Comparison of ENCODE assay signal across 32 cellular contexts in the genomic region with DNA sequence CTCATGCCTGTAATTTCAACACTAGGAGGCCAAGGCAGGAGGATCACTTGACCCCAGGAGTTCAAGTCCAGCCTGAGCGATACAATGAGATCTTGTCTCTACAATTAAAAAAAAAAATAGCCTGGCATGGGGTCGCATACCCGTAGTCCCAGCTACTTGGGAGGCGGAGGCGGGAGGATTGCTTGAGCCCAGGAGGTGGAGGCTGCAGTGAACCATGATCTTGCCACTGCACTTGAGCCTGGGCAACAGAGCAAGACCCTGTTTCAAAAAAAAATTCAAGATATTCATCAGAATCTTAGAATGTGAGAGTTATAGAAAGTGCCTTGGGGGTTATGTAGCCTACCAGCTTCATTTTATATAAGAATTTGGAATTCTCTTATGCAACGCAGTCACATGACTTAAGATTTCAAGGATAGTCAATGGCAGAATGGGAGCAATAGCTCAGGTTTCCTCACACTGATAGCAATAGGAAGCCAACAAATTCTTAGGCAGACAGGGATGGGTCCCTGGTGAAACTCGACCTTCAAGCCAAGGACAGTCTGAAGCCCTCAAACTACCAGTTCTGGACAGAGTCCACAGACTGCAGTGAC.
"Had no signal": no experiment of that assay in that cellular context is flagged by ENCODE, and none has a peak within 500 bp of the region (broad histone marks: within the 10 kb centered on the region; RNA-seq: fewer than 3 reads in every experiment).

No MANE protein-coding gene starts in this region.

- H3K27me3 ChIP-seq: ascending aorta had no signal

- ATAC-seq: activated CD4-positive, alpha-beta T cell treated with anti-CD3 and anti-CD28 coated beads for 36 hours; activated CD4-positive, CD25-positive, alpha-beta regulatory T cell treated with anti-CD3 and anti-CD28 coated beads, Interleukin-2, amount 50 U/mL, for 24 hours; activated CD8-positive, alpha-beta T cell treated with anti-CD3 and anti-CD28 coated beads for 36 hours; activated naive CD4-positive, alpha-beta T cell treated with anti-CD3 and anti-CD28 coated beads, Interleukin-2, amount 50 U/mL, for 72 hours; activated T-cell treated with anti-CD3 and anti-CD28 coated beads, Interleukin-2, amount 50 U/mL, for 4 hours; activated T-cell treated with anti-CD3 and anti-CD28 coated beads, Interleukin-2, amount 50 U/mL, for 72 hours; activated T-helper 17 cell treated with anti-CD3 and anti-CD28 coated beads, Interleukin-2, amount 50 U/mL, for 72 hours had no signal

- H3K27ac ChIP-seq: ascending aorta, VCaP had no signal

- H3K36me3 ChIP-seq: ascending aorta had no signal

- H3K9me3 ChIP-seq: ascending aorta had no signal

- DNase-seq: activated CD4-positive, alpha-beta memory T cell treated with anti-CD3 and anti-CD28 coated beads for 36 hours; activated CD4-positive, alpha-beta T cell treated with anti-CD3 and anti-CD28 coated beads for 1 hour; activated CD4-positive, alpha-beta T cell treated with anti-CD3 and anti-CD28 coated beads for 36 hours; activated CD4-positive, alpha-beta T cell treated with anti-CD3 and anti-CD28 coated beads, Interleukin-2, amount 10 ng/mL, durations not matched to agents 24 days and 14 days; activated CD4-positive, alpha-beta T cell treated with anti-CD3 and anti-CD28 coated beads, Interleukin-2, amount 50 U/mL, for 1 hour; activated CD4-positive, alpha-beta T cell treated with anti-CD3 and anti-CD28 coated beads, Interleukin-2, amount 50 U/mL, for 4 hours; activated CD4-positive, CD25-positive, alpha-beta regulatory T cell; activated CD8-positive, alpha-beta memory T cell treated with anti-CD3 and anti-CD28 coated beads, Interleukin-2, amount 50 U/mL, for 4 hours; activated CD8-positive, alpha-beta T cell treated with anti-CD3 and anti-CD28 coated beads for 36 hours; activated effector memory CD4-positive, alpha-beta T cell treated with anti-CD3 and anti-CD28 coated beads, Interleukin-2, amount 50 U/mL, for 16 hours; activated gamma-delta T cell treated with Interleukin-2 at 50 U/mL for 16 hours; activated naive CD4-positive, alpha-beta T cell; activated naive CD4-positive, alpha-beta T cell treated with anti-CD3 and anti-CD28 coated beads for 36 hours; activated naive CD4-positive, alpha-beta T cell treated with anti-CD3 and anti-CD28 coated beads, Interleukin-2, amount 50 U/mL, for 16 hours; activated naive CD8-positive, alpha-beta T cell treated with anti-CD3 and anti-CD28 coated beads for 36 hours; activated T-cell treated with anti-CD3 and anti-CD28 coated beads for 4 hours; activated T-cell treated with anti-CD3 and anti-CD28 coated beads, Interleukin-2, amount 50 U/mL, for 1 hour; activated T-cell treated with anti-CD3 and anti-CD28 coated beads, Interleukin-2, amount 50 U/mL, for 4 hours; activated T-cell treated with anti-CD3 and anti-CD28 coated beads, Interleukin-2, amount 50 U/mL, for 72 hours; amygdala; anterior cingulate cortex; central memory CD4-positive, alpha-beta T cell; T-helper 1 cell; T-helper 2 cell; T-helper 9 cell had no signal

- H3K4me3 ChIP-seq: ascending aorta had no signal

- H3K4me1 ChIP-seq: ascending aorta had no signal

- FAIRE-seq: colon, TTC549 had no signal
